ENCODE assay signal across 15 cellular contexts in genomic region chr10:73585223-73585784, GRCh38. TPM values are rescaled to one million over a fixed set of nuclear protein-coding genes. Genes with fewer than 3 reads are reported as not detected.
A peak's percentile ranks its signal among the peaks of the same experiment; 100 is the strongest.
DNase-seq lines count a peak whose midpoint lies in the region; ATAC-seq and TF ChIP-seq lines count a peak whose summit lies in the region.
"Had no signal": no experiment of that assay in that cellular context is flagged by ENCODE, and none has a peak within 500 bp of the region (broad histone marks: within the 10 kb centered on the region; RNA-seq: fewer than 3 reads in every experiment).

No MANE protein-coding gene starts in this region.

- no peaks in the 10 kb centered on the region for H3K36me3 ChIP-seq in RWPE2 (ENCODE audit: low read depth)
- no peaks in the 10 kb centered on the region for H3K36me3 ChIP-seq in skeletal muscle tissue (ENCODE audit: control insufficient read depth in 3 of 3, insufficient read depth in 3 of 3, low read length in 3 of 3)

- peaks cover 30% of the 10 kb centered on the region for H3K4me1 ChIP-seq in RWPE2 (ENCODE audit: insufficient read depth, poor library complexity, severe bottlenecking)
- peaks cover 4 to 21% (median 9%) of the 10 kb centered on the region in 3 donors for H3K4me1 ChIP-seq in skeletal muscle tissue (ENCODE audit: control insufficient read depth in 3 of 3, insufficient read depth in 3 of 3, low read length in 3 of 3)

- H3K27ac ChIP-seq in RWPE2 (ENCODE audit: poor library complexity, severe bottlenecking) (no peak overlapping the region), skeletal muscle tissue (ENCODE audit: low read depth, low read length) (peak overlapping the region; percentile 0)

- peak; percentile 4 for DNase-seq in Daoy (ENCODE audit: low read depth)
- DNase-seq in RWPE2 (ENCODE audit: low spot score), result no peak
- peak; percentile 6 for DNase-seq in fibroblast of peridontal ligament (ENCODE audit: extremely low read depth)
- DNase-seq in MV-4-11 (lab: John Stamatoyannopoulos, UW), result no peak
- DNase-seq: activated CD8-positive, alpha-beta T cell treated with anti-CD3 and anti-CD28 coated beads, Interleukin-2, amount 10 ng/mL, durations not matched to agents 7 days and 5 days; amniotic stem cell; COR-L47; NCI-H2081 treated with DMSO at 0.1 percent for 48 hours; NCI-H69 had no signal

- H3K27me3 ChIP-seq in RWPE2 (ENCODE audit: insufficient read depth, poor library complexity, severe bottlenecking), result no peaks in the 10 kb centered on the region
- no peaks in the 10 kb centered on the region for H3K27me3 ChIP-seq in skeletal muscle tissue (ENCODE audit: control insufficient read depth in 3 of 3, insufficient read depth in 3 of 3, low read length in 3 of 3)

- TF ChIP-seq CTCF in RWPE2 (IDR thresholded peaks at IDR 0.05; ENCODE audit: poor library complexity, severe bottlenecking), result no peak

- ATAC-seq in RWPE2 (ENCODE audit: low read depth) (peak; percentile 49; the same call in 2 of the 3 replicates), HG03097 (IDR thresholded peaks at IDR 0.05; ENCODE audit: low FRiP score, unreplicated experiment) (no peak), HG02973 (IDR thresholded peaks at IDR 0.05; ENCODE audit: unreplicated experiment) (no peak), HG03039 (IDR thresholded peaks at IDR 0.05; ENCODE audit: unreplicated experiment) (no peak)
- ATAC-seq: activated CD8-positive, alpha-beta T cell treated with anti-CD3 and anti-CD28 coated beads, Interleukin-2, amount 10 ng/mL, durations not matched to agents 7 days and 5 days; activated T-helper 17 cell treated with anti-CD3 and anti-CD28 coated beads, Interleukin-2, amount 50 U/mL, for 72 hours had no signal

- peaks cover 5% of the 10 kb centered on the region for H3K9me3 ChIP-seq in RWPE2 (ENCODE audit: severe bottlenecking)
- H3K9me3 ChIP-seq in skeletal muscle tissue (ENCODE audit: control insufficient read depth in 3 of 3, low read length in 3 of 3), result no peaks in the 10 kb centered on the region

- H3K9ac ChIP-seq in skeletal muscle tissue (ENCODE audit: low read depth in 1 of 3, low read length in 3 of 3), result no peak overlapping the region

- H3K4me3 ChIP-seq in RWPE2 (ENCODE audit: severe bottlenecking), result no peak overlapping the region
- H3K4me3 ChIP-seq in skeletal muscle tissue (ENCODE audit: low read length in 3 of 3), result no peak overlapping the region

RNA-seq across cellular contexts. Expression of gene USP54, which starts 5.8 kb away (rescaled TPM):
- 12.1 and 19.1 TPM in 2 replicates for total RNA-seq in Daoy (2014; rRNA removed; shearing (Covaris generic))
- total RNA-seq in skeletal muscle tissue, result 20.4 TPM

RNA-seq across cellular contexts. Expression of gene MYOZ1, which starts 56.0 kb away (rescaled TPM):
- total RNA-seq in Daoy (2014; rRNA removed; shearing (Covaris generic)), result not detected in 2 replicates
- 1,224 TPM for total RNA-seq in skeletal muscle tissue
- total RNA-seq: activated CD8-positive, alpha-beta T cell treated with anti-CD3 and anti-CD28 coated beads, Interleukin-2, amount 10 ng/mL, durations not matched to agents 7 days and 5 days; activated T-helper 17 cell treated with anti-CD3 and anti-CD28 coated beads, Interleukin-2, amount 50 U/mL, for 72 hours; lung microvascular endothelial cell had no signal

Comparison
In these comparisons a context has a peak if more than half of its experiments do, and no peak if none do; other contexts are left out.
1. DNase-seq: peak in Daoy (single experiment) and fibroblast of peridontal ligament (single experiment); none in RWPE2 (single experiment) and MV-4-11 (single experiment).
2. RNA of gene MYOZ1, which starts 56.0 kb away (total RNA-seq): 1,224 TPM in skeletal muscle tissue (single experiment); not detected in Daoy; every median in the first group is over 1,000 times any median in the second.